Comparison of ENCODE assay signal across 8 cellular contexts in the genomic region with DNA sequence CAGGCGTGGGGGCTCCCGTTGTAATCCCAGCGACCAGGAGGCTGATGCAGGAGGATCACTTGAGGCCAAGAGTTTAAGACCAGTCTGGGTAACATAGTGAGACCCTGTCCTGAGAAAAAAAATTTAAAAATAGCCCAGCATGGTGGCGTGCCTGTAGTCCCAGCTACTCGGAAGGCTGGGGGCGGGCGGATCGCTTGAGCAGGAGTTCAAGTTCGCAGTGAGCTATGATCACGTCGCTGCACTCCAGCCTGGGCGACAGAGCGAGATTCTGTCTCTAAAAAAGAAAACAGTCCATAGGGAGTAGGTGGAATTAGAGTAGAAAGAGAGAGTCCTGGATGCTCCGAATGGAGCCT. TPM values are rescaled to one million over a fixed set of nuclear protein-coding genes. Genes with fewer than 3 reads are reported as not detected.
DNase-seq lines count a peak whose midpoint lies in the region; TF ChIP-seq lines count a peak whose summit lies in the region.

No MANE protein-coding gene starts in this region.

- H3K27me3 Mint-ChIP-seq in neural crest cell (ENCODE audit: low read depth): no peaks in the 10 kb centered on the region

- POLR2A ChIA-PET in BJ (lab: Charles Lee): interaction anchor here (1.6 kb wide), 1 partner anchor 22 kb away, joined by 4 read pairs; no protein-coding TSS in a partner anchor

- no peak overlapping the region for H3K27ac ChIP-seq in OCI-LY3 (ENCODE audit: low read length)

- H3K4me1 ChIP-seq in OCI-LY3 (ENCODE audit: low read length) (peaks cover 15% of the 10 kb centered on the region), endocrine pancreas (ENCODE audit: control insufficient read depth, insufficient read depth, low read length) (no peaks in the 10 kb centered on the region)

- H3K4me2 ChIP-seq in OCI-LY3 (ENCODE audit: low read length): peak overlapping the region; percentile 43

- H3K4me3 ChIP-seq in BJ (ENCODE audit: low read depth, low read length): peak overlapping the region; percentile 24
- H3K4me3 ChIP-seq in OCI-LY3 (ENCODE audit: low read length): peak overlapping the region; percentile 99
- H3K4me3 ChIP-seq in endocrine pancreas (ENCODE audit: control insufficient read depth, insufficient read depth, low read length): peak overlapping the region; percentile 40

- CTCF ChIA-PET in BJ (lab: Yijun Ruan, JAX): interaction anchor here (0.6 to 3.3 kb wide), 21 partner anchors 8 to 628 kb away, joined by 3 to 41 read pairs (median 6); a partner anchor contains a TSS

- peak overlapping the region; percentile 67 for H2AFZ ChIP-seq in OCI-LY3 (ENCODE audit: low read depth, low read length)

- peaks cover 21% of the 10 kb centered on the region for H3K4me1 Mint-ChIP-seq in neural crest cell

- peak overlapping the region; percentile 99 for H3K4me3 Mint-ChIP-seq in neural crest cell

- peaks cover 42% of the 10 kb centered on the region for H3K79me2 ChIP-seq in OCI-LY3 (ENCODE audit: low read length)

- no peaks in the 10 kb centered on the region for H3K9me3 Mint-ChIP-seq in neural crest cell

- no peak overlapping the region for H3K27ac Mint-ChIP-seq in neural crest cell (ENCODE audit: unreplicated experiment)

- H3K36me3 Mint-ChIP-seq in neural crest cell (ENCODE audit: low read depth): peaks cover 5% of the 10 kb centered on the region

- H3K9me3 ChIP-seq in OCI-LY3 (ENCODE audit: insufficient read depth, low read length) (no peaks in the 10 kb centered on the region), endocrine pancreas (ENCODE audit: control insufficient read depth, low read length) (no peaks in the 10 kb centered on the region)

- TF ChIP-seq CTCF in BJ (IDR thresholded peaks at IDR 0.05; ENCODE audit: insufficient read depth, low read depth, low read length): no peak
- TF ChIP-seq CTCF in OCI-LY3 (IDR thresholded peaks at IDR 0.05; ENCODE audit: low read depth, low read length): no peak
- TF ChIP-seq CTCF in neural crest cell (conservative IDR thresholded peaks at IDR 0.05): no peak

- peaks cover 2% of the 10 kb centered on the region; the same call in 1 of the 2 replicates for H4K20me1 ChIP-seq in OCI-LY3 (ENCODE audit: insufficient read depth, low read length)

- DNase-seq in BJ (ENCODE audit: low read depth) (no peak), neural crest cell (ENCODE audit: low read depth, low spot score) (no peak), NCI-H1417 treated with DMSO at 0.1 percent for 48 hours (lab: John Stamatoyannopoulos, UW) (no peak), D341Med (ENCODE audit: low spot score) (no peak)
- DNase-seq in stimulated activated CD4-positive, alpha-beta T cell treated with anti-CD3 and anti-CD28 coated beads, Interleukin-4, amount 100 ng/mL, for 4 hours: no peak
- DNase-seq in activated CD8-positive, alpha-beta memory T cell treated with anti-CD3 and anti-CD28 coated beads for 24 hours: no peak

- no peaks in the 10 kb centered on the region for H3K36me3 ChIP-seq in BJ (ENCODE audit: control insufficient read depth, insufficient read depth, low read length)
- H3K36me3 ChIP-seq in OCI-LY3 (replicated peaks; ENCODE audit: low read depth, low read length): no peaks in the 10 kb centered on the region
- H3K36me3 ChIP-seq in endocrine pancreas (ENCODE audit: control insufficient read depth, insufficient read depth, low read length): no peaks in the 10 kb centered on the region

- H3K9ac ChIP-seq in OCI-LY3 (ENCODE audit: low read length): no peak overlapping the region
- peak overlapping the region; percentile 19 for H3K9ac ChIP-seq in endocrine pancreas (ENCODE audit: control insufficient read depth, insufficient read depth, low read length)

- H3K27me3 ChIP-seq in BJ (ENCODE audit: control insufficient read depth, insufficient read depth, low read length) (no peaks in the 10 kb centered on the region), OCI-LY3 (ENCODE audit: low read depth, low read length) (no peaks in the 10 kb centered on the region), endocrine pancreas (ENCODE audit: control insufficient read depth, insufficient read depth, low read length) (no peaks in the 10 kb centered on the region)

RNA-seq across cellular contexts. Expression of a gene that starts 0.3 kb away (rescaled TPM):
- 12.9 and 14.1 TPM in 2 replicates for polyA plus RNA-seq in BJ (2011; rRNA removed)
- polyA minus RNA-seq in BJ (2011; rRNA and poly(A)+ RNA removed): 20.2 and 29.2 TPM in 2 replicates
- 116 and 123 TPM in 2 replicates for total RNA-seq in neural crest cell

RNA-seq across cellular contexts. Expression of a gene that starts 38.4 kb away (rescaled TPM):
- polyA plus RNA-seq in BJ (2011; rRNA removed): 38.1 and 58.7 TPM in 2 replicates
- 25.8 and 30.8 TPM in 2 replicates for polyA minus RNA-seq in BJ (2011; rRNA and poly(A)+ RNA removed)
- total RNA-seq in neural crest cell: 77.0 and 78.7 TPM in 2 replicates

RNA-seq across cellular contexts. Expression of a gene that starts 38.5 kb away (rescaled TPM):
- 78.2 and 91.6 TPM in 2 replicates for polyA plus RNA-seq in BJ (2011; rRNA removed)
- 54.8 and 150 TPM in 2 replicates for polyA minus RNA-seq in BJ (2011; rRNA and poly(A)+ RNA removed)
- total RNA-seq in neural crest cell: 35.6 and 39.2 TPM in 2 replicates

RNA-seq across cellular contexts. Expression of a gene that starts 50.8 kb away (rescaled TPM):
- 34.1 and 49.0 TPM in 2 replicates for polyA plus RNA-seq in BJ (2011; rRNA removed)
- polyA minus RNA-seq in BJ (2011; rRNA and poly(A)+ RNA removed): 21.9 and 23.1 TPM in 2 replicates
- total RNA-seq in neural crest cell: 41.7 and 45.2 TPM in 2 replicates

RNA-seq across cellular contexts. Expression of a gene that starts 50.9 kb away (rescaled TPM):
- 2.9 and 7.1 TPM in 2 replicates for polyA plus RNA-seq in BJ (2011; rRNA removed)
- 15.8 and 16.5 TPM in 2 replicates for polyA minus RNA-seq in BJ (2011; rRNA and poly(A)+ RNA removed)
- total RNA-seq in neural crest cell: 50.0 and 58.2 TPM in 2 replicates

Comparison
In these comparisons a context has a peak if more than half of its experiments do, and no peak if none do; other contexts are left out.
1. H3K4me3 ChIP-seq: peak in every context shown above with its lines; median percentile 99 in OCI-LY3; 40 in endocrine pancreas; 24 in BJ.